ENCODE assay signal across 26 cellular contexts in the genomic region with DNA sequence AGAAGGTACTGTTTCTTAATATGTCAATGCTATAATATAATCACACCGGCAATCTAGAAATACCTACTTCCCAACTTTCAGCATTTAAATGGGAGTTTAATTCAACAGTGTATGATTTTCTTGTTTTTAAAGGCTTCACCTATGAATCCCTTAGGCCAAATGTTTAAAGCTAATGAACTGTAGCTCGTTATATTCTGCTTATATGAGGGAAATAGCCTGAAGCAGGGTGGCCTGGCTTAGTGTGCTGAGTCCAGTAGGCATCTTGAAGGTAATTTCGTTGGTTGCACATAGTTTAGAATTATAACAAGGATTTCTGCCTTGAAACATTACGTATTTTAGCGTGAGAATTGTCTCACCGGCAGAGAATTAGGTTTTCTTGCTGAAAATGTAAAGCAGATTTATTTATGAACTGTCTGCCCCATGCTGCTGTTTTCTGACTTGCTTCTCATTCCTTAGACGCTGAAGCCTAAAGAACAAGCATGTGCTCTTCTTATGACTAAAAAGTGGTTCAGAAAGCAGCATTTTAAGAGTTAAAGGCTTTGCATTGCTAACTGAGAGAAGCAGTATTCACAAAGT.
"Had no signal": no experiment of that assay in that cellular context is flagged by ENCODE, and none has a peak within 500 bp of the region (broad histone marks: within the 10 kb centered on the region; RNA-seq: fewer than 3 reads in every experiment).

No MANE protein-coding gene starts in this region.

- H3K4me1 Mint-ChIP-seq: activated naive CD8-positive, alpha-beta T cell treated with anti-CD3 and anti-CD28 coated beads, Interleukin-2, amount 10 ng/mL, durations not matched to agents 7 days and 5 days; natural killer cell; stimulated activated memory B cell treated with anti-CD40 and anti-IgM and Interleukin-4, amounts not matched to agents 10 μg/mL and 1 μg/mL and 100 μg/mL, for 72 hours; T-helper 17 cell had no signal

- H3K27ac ChIP-seq: foreskin keratinocyte, neutrophil, ovary, prostate gland, right lobe of liver, suprapubic skin, vagina had no signal

- H3K27me3 ChIP-seq: foreskin keratinocyte, neutrophil, ovary, right lobe of liver, stomach, suprapubic skin, vagina had no signal

- H3K4me3 Mint-ChIP-seq: activated naive CD4-positive, alpha-beta T cell treated with anti-CD3 and anti-CD28 coated beads for 36 hours; activated naive CD8-positive, alpha-beta T cell treated with anti-CD3 and anti-CD28 coated beads, Interleukin-2, amount 10 ng/mL, durations not matched to agents 7 days and 5 days; natural killer cell; stimulated activated memory B cell treated with anti-CD40 and anti-IgM and Interleukin-4, amounts not matched to agents 10 μg/mL and 1 μg/mL and 100 μg/mL, for 72 hours; T-helper 17 cell; type B pancreatic cell had no signal

- H3K27me3 Mint-ChIP-seq: activated naive CD8-positive, alpha-beta T cell treated with anti-CD3 and anti-CD28 coated beads, Interleukin-2, amount 10 ng/mL, durations not matched to agents 7 days and 5 days; stimulated activated memory B cell treated with anti-CD40 and anti-IgM and Interleukin-4, amounts not matched to agents 10 μg/mL and 1 μg/mL and 100 μg/mL, for 72 hours; T-helper 17 cell; type B pancreatic cell had no signal

- H3K36me3 ChIP-seq: neutrophil, ovary, prostate gland, right lobe of liver, stomach, suprapubic skin, vagina had no signal

- H3K4me3 ChIP-seq: lung, ovary, prostate gland, right lobe of liver, stomach, suprapubic skin, vagina had no signal

- DNase-seq: activated CD4-positive, alpha-beta T cell treated with anti-CD3 and anti-CD28 coated beads for 4 hours; activated CD4-positive, alpha-beta T cell treated with anti-CD3 and anti-CD28 coated beads, Interleukin-2, amount 50 U/mL, for 48 hours; activated CD4-positive, CD25-positive, alpha-beta regulatory T cell; activated effector memory CD4-positive, alpha-beta T cell treated with Interleukin-2 at 50 U/mL for 16 hours; activated naive CD4-positive, alpha-beta T cell treated with anti-CD3 and anti-CD28 coated beads for 36 hours; activated naive CD8-positive, alpha-beta T cell treated with anti-CD3 and anti-CD28 coated beads, Interleukin-2, amount 10 ng/mL, durations not matched to agents 7 days and 5 days; activated T-cell treated with anti-CD3 and anti-CD28 coated beads, Interleukin-2, amount 50 U/mL, for 48 hours; caudate nucleus; dermis blood vessel endothelial cell; effector CD8-positive, alpha-beta T cell; foreskin keratinocyte; natural killer cell; ovary; right lobe of liver; small intestine; stimulated activated CD4-positive, alpha-beta T cell treated with anti-CD3 and anti-CD28 coated beads, Interleukin-2, amount 100 ng/mL, for 24 hours; stomach; SW 1271; T-helper 17 cell had no signal

- H3K27ac Mint-ChIP-seq: activated naive CD4-positive, alpha-beta T cell treated with anti-CD3 and anti-CD28 coated beads for 36 hours; activated naive CD8-positive, alpha-beta T cell treated with anti-CD3 and anti-CD28 coated beads, Interleukin-2, amount 10 ng/mL, durations not matched to agents 7 days and 5 days; natural killer cell; stimulated activated memory B cell treated with anti-CD40 and anti-IgM and Interleukin-4, amounts not matched to agents 10 μg/mL and 1 μg/mL and 100 μg/mL, for 72 hours; T-helper 17 cell; type B pancreatic cell had no signal

- H3K36me3 Mint-ChIP-seq: activated naive CD8-positive, alpha-beta T cell treated with anti-CD3 and anti-CD28 coated beads, Interleukin-2, amount 10 ng/mL, durations not matched to agents 7 days and 5 days; natural killer cell; stimulated activated memory B cell treated with anti-CD40 and anti-IgM and Interleukin-4, amounts not matched to agents 10 μg/mL and 1 μg/mL and 100 μg/mL, for 72 hours had no signal

- H3K4me1 ChIP-seq: foreskin keratinocyte, prostate gland had no signal

- H3K9me3 ChIP-seq: neutrophil, ovary, prostate gland, right lobe of liver, stomach, suprapubic skin, vagina had no signal

- ATAC-seq: foreskin keratinocyte; natural killer cell; stimulated activated memory B cell treated with anti-CD40 and anti-IgM and Interleukin-4, amounts not matched to agents 10 μg/mL and 1 μg/mL and 100 μg/mL, for 72 hours; T-helper 17 cell had no signal
